In the genomic region with DNA sequence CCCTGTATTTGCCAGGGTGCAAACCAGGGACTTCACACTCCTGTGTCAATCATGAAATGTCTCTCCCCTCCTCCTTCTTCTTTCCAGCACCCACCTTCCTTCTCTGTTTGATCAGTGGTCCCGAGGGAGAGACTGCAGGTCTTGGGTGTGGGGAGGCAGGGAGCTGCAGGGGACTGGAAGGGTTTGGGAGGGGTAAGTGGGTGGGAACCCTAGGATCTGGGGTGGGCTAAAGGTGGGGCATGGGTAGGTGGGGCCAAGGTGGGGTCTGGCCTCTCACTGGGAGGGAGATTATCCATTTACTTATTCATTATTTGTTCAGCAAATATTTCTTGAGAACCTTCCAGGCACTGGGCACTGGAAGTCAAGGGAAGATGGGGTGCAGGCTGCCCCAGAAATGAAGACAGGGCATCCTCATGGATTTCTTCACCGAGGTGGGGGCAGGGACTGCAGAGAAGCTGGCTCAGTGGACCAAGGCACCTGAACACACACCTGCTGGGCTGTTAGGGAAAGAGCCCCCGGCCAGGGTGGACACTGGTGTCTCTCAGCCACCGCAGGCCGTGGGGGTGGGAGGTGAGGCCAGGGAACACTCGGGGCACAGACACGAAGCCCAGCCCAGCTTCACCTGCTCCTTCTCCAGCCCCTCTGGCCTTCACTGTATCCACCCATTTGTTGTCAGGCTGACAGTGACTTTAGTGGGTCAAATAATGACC, we compare ENCODE assay signal across 27 cellular contexts.
"Had no signal": no experiment of that assay in that cellular context is flagged by ENCODE, and none has a peak within 500 bp of the region (broad histone marks: within the 10 kb centered on the region; RNA-seq: fewer than 3 reads in every experiment).

No MANE protein-coding gene starts in this region.

- H3K4me1 Mint-ChIP-seq: activated CD4-positive, alpha-beta memory T cell treated with anti-CD3 and anti-CD28 coated beads, Interleukin-2, amount 10 ng/mL, durations not matched to agents 7 days and 5 days; activated CD4-positive, alpha-beta T cell treated with anti-CD3 and anti-CD28 coated beads for 36 hours; activated CD4-positive, alpha-beta T cell treated with anti-CD3 and anti-CD28 coated beads, Interleukin-2, amount 10 ng/mL, durations not matched to agents 24 days and 14 days; activated naive CD4-positive, alpha-beta T cell treated with anti-CD3 and anti-CD28 coated beads, Interleukin-2, amount 10 ng/mL, durations not matched to agents 7 days and 5 days; activated naive CD8-positive, alpha-beta T cell treated with anti-CD3 and anti-CD28 coated beads, Interleukin-2, amount 10 ng/mL, durations not matched to agents 7 days and 5 days; brain; central memory CD8-positive, alpha-beta T cell; endodermal cell had no signal

- H3K36me3 Mint-ChIP-seq: activated naive CD4-positive, alpha-beta T cell treated with anti-CD3 and anti-CD28 coated beads, Interleukin-2, amount 10 ng/mL, durations not matched to agents 7 days and 5 days; activated naive CD8-positive, alpha-beta T cell treated with anti-CD3 and anti-CD28 coated beads, Interleukin-2, amount 10 ng/mL, durations not matched to agents 7 days and 5 days; brain had no signal

- ATAC-seq: activated CD4-positive, alpha-beta T cell treated with anti-CD3 and anti-CD28 coated beads for 36 hours; activated T-cell treated with anti-CD3 and anti-CD28 coated beads, Interleukin-2, amount 50 U/mL, for 72 hours; esophagus mucosa had no signal

- H3K27me3 Mint-ChIP-seq: activated CD4-positive, alpha-beta memory T cell treated with anti-CD3 and anti-CD28 coated beads, Interleukin-2, amount 10 ng/mL, durations not matched to agents 7 days and 5 days; activated CD4-positive, alpha-beta T cell treated with anti-CD3 and anti-CD28 coated beads, Interleukin-2, amount 10 ng/mL, durations not matched to agents 24 days and 14 days; activated naive CD4-positive, alpha-beta T cell treated with anti-CD3 and anti-CD28 coated beads, Interleukin-2, amount 10 ng/mL, durations not matched to agents 7 days and 5 days; activated naive CD8-positive, alpha-beta T cell treated with anti-CD3 and anti-CD28 coated beads, Interleukin-2, amount 10 ng/mL, durations not matched to agents 7 days and 5 days; dendritic cell treated with granulocyte-macrophage colony-stimulating factor and Interleukin-4, amounts not matched to agents 40 ng/mL and 50 ng/mL, for 4 days had no signal

- H3K27ac Mint-ChIP-seq: activated CD4-positive, alpha-beta memory T cell treated with anti-CD3 and anti-CD28 coated beads, Interleukin-2, amount 10 ng/mL, durations not matched to agents 7 days and 5 days; activated CD4-positive, alpha-beta T cell treated with anti-CD3 and anti-CD28 coated beads for 36 hours; activated CD4-positive, alpha-beta T cell treated with anti-CD3 and anti-CD28 coated beads, Interleukin-2, amount 10 ng/mL, durations not matched to agents 24 days and 14 days; activated naive CD4-positive, alpha-beta T cell treated with anti-CD3 and anti-CD28 coated beads, Interleukin-2, amount 10 ng/mL, durations not matched to agents 7 days and 5 days; activated naive CD4-positive, alpha-beta T cell treated with anti-CD3 and anti-CD28 coated beads, Interleukin-2, amount 50 U/mL, for 72 hours; activated naive CD8-positive, alpha-beta T cell treated with anti-CD3 and anti-CD28 coated beads, Interleukin-2, amount 10 ng/mL, durations not matched to agents 7 days and 5 days; activated T-cell treated with anti-CD3 and anti-CD28 coated beads, Interleukin-2, amount 50 U/mL, for 24 hours; activated T-cell treated with anti-CD3 and anti-CD28 coated beads, Interleukin-2, amount 50 U/mL, for 72 hours; brain; dendritic cell treated with granulocyte-macrophage colony-stimulating factor and Interleukin-4, amounts not matched to agents 40 ng/mL and 50 ng/mL, for 4 days; endodermal cell had no signal

- H3K4me1 ChIP-seq: ascending aorta, breast epithelium had no signal

- DNase-seq: activated CD4-positive, alpha-beta memory T cell treated with anti-CD3 and anti-CD28 coated beads, Interleukin-2, amount 10 ng/mL, durations not matched to agents 7 days and 5 days; activated CD4-positive, alpha-beta T cell treated with anti-CD3 and anti-CD28 coated beads for 36 hours; activated CD4-positive, alpha-beta T cell treated with anti-CD3 and anti-CD28 coated beads, Interleukin-2, amount 10 ng/mL, durations not matched to agents 24 days and 14 days; activated CD4-positive, alpha-beta T cell treated with anti-CD3 and anti-CD28 coated beads, Interleukin-2, amount 50 U/mL, for 4 hours; activated CD4-positive, CD25-positive, alpha-beta regulatory T cell; activated CD4-positive, CD25-positive, alpha-beta regulatory T cell treated with anti-CD3 and anti-CD28 coated beads, Interleukin-2, amount 50 U/mL, for 72 hours; activated CD8-positive, alpha-beta memory T cell treated with anti-CD3 and anti-CD28 coated beads, Interleukin-2, amount 50 U/mL, for 48 hours; activated naive CD4-positive, alpha-beta T cell; activated naive CD4-positive, alpha-beta T cell treated with anti-CD3 and anti-CD28 coated beads, Interleukin-2, amount 10 ng/mL, durations not matched to agents 7 days and 5 days; activated naive CD8-positive, alpha-beta T cell treated with anti-CD3 and anti-CD28 coated beads, Interleukin-2, amount 10 ng/mL, durations not matched to agents 7 days and 5 days; activated T-cell treated with anti-CD3 and anti-CD28 coated beads for 4 hours; activated T-cell treated with anti-CD3 and anti-CD28 coated beads, Interleukin-2, amount 50 U/mL, for 24 hours; activated T-cell treated with anti-CD3 and anti-CD28 coated beads, Interleukin-2, amount 50 U/mL, for 72 hours; effector memory CD4-positive, alpha-beta T cell; endodermal cell; foreskin fibroblast; T-helper 2 cell had no signal

- H3K27ac ChIP-seq: ascending aorta, breast epithelium, cardiac muscle cell, coronary artery, dorsolateral prefrontal cortex had no signal

- H3K4me3 ChIP-seq: ascending aorta, breast epithelium, cardiac muscle cell, coronary artery, dorsolateral prefrontal cortex had no signal

- H3K4me3 Mint-ChIP-seq: activated CD4-positive, alpha-beta memory T cell treated with anti-CD3 and anti-CD28 coated beads, Interleukin-2, amount 10 ng/mL, durations not matched to agents 7 days and 5 days; activated CD4-positive, alpha-beta T cell treated with anti-CD3 and anti-CD28 coated beads for 36 hours; activated CD4-positive, alpha-beta T cell treated with anti-CD3 and anti-CD28 coated beads, Interleukin-2, amount 10 ng/mL, durations not matched to agents 24 days and 14 days; activated naive CD4-positive, alpha-beta T cell treated with anti-CD3 and anti-CD28 coated beads, Interleukin-2, amount 10 ng/mL, durations not matched to agents 7 days and 5 days; activated naive CD8-positive, alpha-beta T cell treated with anti-CD3 and anti-CD28 coated beads, Interleukin-2, amount 10 ng/mL, durations not matched to agents 7 days and 5 days; activated T-cell treated with anti-CD3 and anti-CD28 coated beads, Interleukin-2, amount 50 U/mL, for 24 hours; activated T-cell treated with anti-CD3 and anti-CD28 coated beads, Interleukin-2, amount 50 U/mL, for 72 hours; brain; central memory CD8-positive, alpha-beta T cell; dendritic cell treated with granulocyte-macrophage colony-stimulating factor and Interleukin-4, amounts not matched to agents 40 ng/mL and 50 ng/mL, for 4 days; endodermal cell had no signal

- H3K27me3 ChIP-seq: ascending aorta, breast epithelium, cardiac muscle cell had no signal

- H3K36me3 ChIP-seq: ascending aorta, breast epithelium, cardiac muscle cell had no signal
